In genomic region chr4:130336585-130337217, GRCh38 we compare ENCODE assay signal across 9 cellular contexts.
DNase-seq lines count a peak whose midpoint lies in the region; ATAC-seq and TF ChIP-seq lines count a peak whose summit lies in the region.
"Had no signal": no experiment of that assay in that cellular context is flagged by ENCODE, and none has a peak within 500 bp of the region (broad histone marks: within the 10 kb centered on the region; RNA-seq: fewer than 3 reads in every experiment).

No MANE protein-coding gene starts in this region.

- TF ChIP-seq RAD21 in neural cell (conservative IDR thresholded peaks at IDR 0.05) = no peak

- no peaks in the 10 kb centered on the region for H3K9me3 ChIP-seq in neural cell (ENCODE audit: low read length)

- H3K79me2 ChIP-seq in neural cell (replicated peaks; ENCODE audit: insufficient read depth, low read length) = no peaks in the 10 kb centered on the region

- no peaks in the 10 kb centered on the region for H3K9me2 ChIP-seq in neural cell (ENCODE audit: insufficient read depth, low read length)

- no peaks in the 10 kb centered on the region for H3K4me1 Mint-ChIP-seq in activated T-helper 1 cell treated with anti-CD3 and anti-CD28 coated beads, Interleukin-12 subunit alpha, Interleukin-12 subunit beta, Interleukin-2, Interleukin-4 antibody, amounts not matched to agents 30 ng/mL and 10 ng/mL and 1 ng/mL, durations not matched to agents 14 hours and 24 hours and 36 hours (ENCODE audit: low read depth)
- H3K4me1 Mint-ChIP-seq: memory B cell had no signal

- no peak overlapping the region for H3K4me3 ChIP-seq in neural cell (ENCODE audit: low read length)

- no peak overlapping the region for H3K4me2 ChIP-seq in neural cell (ENCODE audit: low read length)

- H3K9ac ChIP-seq in neural cell (ENCODE audit: low read length) = no peak overlapping the region

- no peaks in the 10 kb centered on the region for H3K36me3 Mint-ChIP-seq in activated T-helper 1 cell treated with anti-CD3 and anti-CD28 coated beads, Interleukin-12 subunit alpha, Interleukin-12 subunit beta, Interleukin-2, Interleukin-4 antibody, amounts not matched to agents 30 ng/mL and 10 ng/mL and 1 ng/mL, durations not matched to agents 14 hours and 24 hours and 36 hours (ENCODE audit: low read depth)
- H3K36me3 Mint-ChIP-seq: memory B cell had no signal

- no peak overlapping the region for H3K27ac Mint-ChIP-seq in activated T-helper 1 cell treated with anti-CD3 and anti-CD28 coated beads, Interleukin-12 subunit alpha, Interleukin-12 subunit beta, Interleukin-2, Interleukin-4 antibody, amounts not matched to agents 30 ng/mL and 10 ng/mL and 1 ng/mL, durations not matched to agents 14 hours and 24 hours and 36 hours
- H3K27ac Mint-ChIP-seq: memory B cell had no signal

- H3K27me3 ChIP-seq in neural cell (ENCODE audit: insufficient read depth, low read depth, low read length) = no peaks in the 10 kb centered on the region

- ATAC-seq in GM19467 (IDR thresholded peaks at IDR 0.05; ENCODE audit: unreplicated experiment) = peak; percentile 64
- peak; percentile 89 for ATAC-seq in HG03469 (IDR thresholded peaks at IDR 0.05; ENCODE audit: unreplicated experiment)

- TF ChIP-seq CTCF in neural cell (IDR thresholded peaks at IDR 0.05; ENCODE audit: poor library complexity, severe bottlenecking) = peak; percentile 28

- H3K27ac ChIP-seq in neural cell (ENCODE audit: low read length) = no peak overlapping the region

- no peaks in the 10 kb centered on the region for H4K20me1 ChIP-seq in neural cell (ENCODE audit: insufficient read depth)

- no peak overlapping the region for H3K4me3 Mint-ChIP-seq in activated T-helper 1 cell treated with anti-CD3 and anti-CD28 coated beads, Interleukin-12 subunit alpha, Interleukin-12 subunit beta, Interleukin-2, Interleukin-4 antibody, amounts not matched to agents 30 ng/mL and 10 ng/mL and 1 ng/mL, durations not matched to agents 14 hours and 24 hours and 36 hours
- H3K4me3 Mint-ChIP-seq: memory B cell had no signal

- H3K27me3 Mint-ChIP-seq in activated T-helper 1 cell treated with anti-CD3 and anti-CD28 coated beads, Interleukin-12 subunit alpha, Interleukin-12 subunit beta, Interleukin-2, Interleukin-4 antibody, amounts not matched to agents 30 ng/mL and 10 ng/mL and 1 ng/mL, durations not matched to agents 14 hours and 24 hours and 36 hours (ENCODE audit: insufficient read depth) = no peaks in the 10 kb centered on the region
- H3K27me3 Mint-ChIP-seq: memory B cell had no signal

- intact Hi-C loops in activated T-helper 1 cell treated with anti-CD3 and anti-CD28 coated beads, Interleukin-12 subunit alpha, Interleukin-12 subunit beta, Interleukin-2, Interleukin-4 antibody, amounts not matched to agents 30 ng/mL and 10 ng/mL and 1 ng/mL, durations not matched to agents 14 hours and 24 hours and 36 hours (cut with micrococcal nuclease) = no loop called here

- TF ChIP-seq EP300 in neural cell (conservative IDR thresholded peaks at IDR 0.05; ENCODE audit: poor library complexity, severe bottlenecking) = no peak

- no peaks in the 10 kb centered on the region for H3F3A ChIP-seq in neural cell (ENCODE audit: insufficient read depth, low read length, poor library complexity, severe bottlenecking)

- no peaks in the 10 kb centered on the region for H3K9me3 Mint-ChIP-seq in activated T-helper 1 cell treated with anti-CD3 and anti-CD28 coated beads, Interleukin-12 subunit alpha, Interleukin-12 subunit beta, Interleukin-2, Interleukin-4 antibody, amounts not matched to agents 30 ng/mL and 10 ng/mL and 1 ng/mL, durations not matched to agents 14 hours and 24 hours and 36 hours
- H3K9me3 Mint-ChIP-seq: memory B cell had no signal

- DNase-seq in DMS53 treated with DMSO at 0.1 percent for 48 hours (lab: John Stamatoyannopoulos, UW; ENCODE audit: unreplicated experiment) (peak; percentile 35), amniotic stem cell (lab: John Stamatoyannopoulos, UW) (peak; percentile 0), GDM1 (lab: John Stamatoyannopoulos, UW) (no peak), hippocampal formation (lab: John Stamatoyannopoulos, UW) (no peak)
- DNase-seq in activated T-helper 1 cell treated with anti-CD3 and anti-CD28 coated beads, Interleukin-12 subunit alpha, Interleukin-12 subunit beta, Interleukin-2, Interleukin-4 antibody, amounts not matched to agents 30 ng/mL and 10 ng/mL and 1 ng/mL, durations not matched to agents 14 hours and 24 hours and 36 hours (ENCODE audit: low spot score) = no peak

- no peaks in the 10 kb centered on the region for H3K36me3 ChIP-seq in neural cell (ENCODE audit: insufficient read depth, low read length)

- no peak overlapping the region for H2AFZ ChIP-seq in neural cell (ENCODE audit: low read depth, low read length)

TF ChIP-seq in neural cell, 6 proteins besides CTCF, POLR2A, EP300 and RAD21:
- TF ChIP-seq TAF1 (IDR thresholded peaks at IDR 0.05; ENCODE audit: low read depth) = no peak
- no peak for TF ChIP-seq EZH2 (IDR thresholded peaks at IDR 0.05; ENCODE audit: borderline replicate concordance, insufficient read depth, low read length, poor library complexity, severe bottlenecking)
- no peak for TF ChIP-seq SMC3 (conservative IDR thresholded peaks at IDR 0.05; ENCODE audit: poor library complexity)
- TF ChIP-seq MXI1 (conservative IDR thresholded peaks at IDR 0.05; ENCODE audit: poor library complexity, severe bottlenecking) = no peak
- no peak for TF ChIP-seq REST (IDR thresholded peaks at IDR 0.05; ENCODE audit: borderline replicate concordance)
- no peak for TF ChIP-seq POLR2AphosphoS5 (IDR thresholded peaks at IDR 0.05)
TF ChIP-seq in neural cell: peak in this region for 0.

Comparison
In these comparisons a context has a peak if more than half of its experiments do, and no peak if none do; other contexts are left out.
1. DNase-seq: peak in DMS53 treated with DMSO at 0.1 percent for 48 hours (single experiment) and amniotic stem cell (single experiment); none in activated T-helper 1 cell treated with anti-CD3 and anti-CD28 coated beads, Interleukin-12 subunit alpha, Interleukin-12 subunit beta, Interleukin-2, Interleukin-4 antibody, amounts not matched to agents 30 ng/mL and 10 ng/mL and 1 ng/mL, durations not matched to agents 14 hours and 24 hours and 36 hours (single experiment), GDM1 (single experiment) and hippocampal formation (0 of 2).